Comparison of ENCODE assay signal across 21 cellular contexts in genomic region chr11:101840720-101841119, GRCh38.
"Had no signal": no experiment of that assay in that cellular context is flagged by ENCODE, and none has a peak within 500 bp of the region (broad histone marks: within the 10 kb centered on the region; RNA-seq: fewer than 3 reads in every experiment).

No MANE protein-coding gene starts in this region.

- DNase-seq: activated CD4-positive, alpha-beta memory T cell treated with anti-CD3 and anti-CD28 coated beads, Interleukin-2, amount 10 ng/mL, durations not matched to agents 7 days and 5 days; activated CD4-positive, alpha-beta T cell treated with anti-CD3 and anti-CD28 coated beads, Interleukin-2, amount 50 U/mL, for 1 hour; activated CD4-positive, CD25-positive, alpha-beta regulatory T cell; activated gamma-delta T cell; activated naive CD4-positive, alpha-beta T cell treated with anti-CD3 and anti-CD28 coated beads for 36 hours; activated T-cell treated with anti-CD3 and anti-CD28 coated beads for 4 hours; activated T-cell treated with anti-CD3 and anti-CD28 coated beads, Interleukin-2, amount 50 U/mL, for 48 hours; NCI-H1048; NCI-H1930; NCI-H2171 treated with DMSO at 0.1 percent for 48 hours; NCI-H345; NCI-H510A; NCI-H526 treated with DMSO at 0.1 percent for 48 hours; NCI-H82; RPMI8226; T-cell had no signal

- ATAC-seq: activated T-helper 17 cell treated with anti-CD3 and anti-CD28 coated beads, Interleukin-2, amount 50 U/mL, for 72 hours; Panc1; Right ventricle myocardium inferior; T-cell had no signal

- H3K27ac ChIP-seq: SK-N-MC, VCaP had no signal

- H3K4me3 ChIP-seq: SK-N-MC had no signal
